In genomic region chr22:29635734-29636357, GRCh38 we compare ENCODE assay signal across 9 cellular contexts. TPM values are rescaled to one million over a fixed set of nuclear protein-coding genes. Genes with fewer than 3 reads are reported as not detected.
DNase-seq lines count a peak whose midpoint lies in the region; ATAC-seq, FAIRE-seq and TF ChIP-seq lines count a peak whose summit lies in the region.
"Had no signal": no experiment of that assay in that cellular context is flagged by ENCODE, and none has a peak within 500 bp of the region (broad histone marks: within the 10 kb centered on the region; RNA-seq: fewer than 3 reads in every experiment).

No MANE protein-coding gene starts in this region.

- no peaks in the 10 kb centered on the region for H3K9me3 ChIP-seq in pancreas

- no peaks in the 10 kb centered on the region for H3K36me3 ChIP-seq in pancreas

- H3K4me1 ChIP-seq in pancreas: peaks cover 0 to 1% (median 0%) of the 10 kb centered on the region in 3 donors

- DNase-seq in EH (ENCODE audit: low read depth): peak; percentile 71
- peak; percentile 71 to 87 for DNase-seq in Kasumi-1 (lab: John Stamatoyannopoulos, UW)
- peak; percentile 21 for DNase-seq in SHP77 treated with DMSO at 0.1 percent for 48 hours (lab: John Stamatoyannopoulos, UW)
- DNase-seq in fibroblast of mammary gland (ENCODE audit: low read depth): peak; percentile 71
- no peak for DNase-seq in pancreas

- TF ChIP-seq CTCF in fibroblast of mammary gland (conservative IDR thresholded peaks at IDR 0.05; ENCODE audit: control insufficient read depth, insufficient read depth, low read depth, low read length) (peak; percentile 82), pancreas (IDR thresholded peaks at IDR 0.05) (peak in 3 of 4 donors; percentile 18 to 39 (median 36))

- 27 to 33% methylated on average over 3 of the region's 3 CpGs for WGBS in pancreas, 2 donors

- intact Hi-C loops in pancreas (cut with DNase I): loop anchor here in 1 of 3 donors (10.0 kb wide), 1 partner anchor 449 kb away; the partner anchor contains the start of gene HORMAD2

- ATAC-seq in pancreas (peak; percentile 56 to 84 (median 80)), GM19395 (IDR thresholded peaks at IDR 0.05; ENCODE audit: unreplicated experiment) (no peak), GM18502 (IDR thresholded peaks at IDR 0.05; ENCODE audit: poor library complexity, unreplicated experiment) (no peak), GM21528 (IDR thresholded peaks at IDR 0.05; ENCODE audit: low FRiP score, unreplicated experiment) (no peak)

- H3K4me3 ChIP-seq in fibroblast of mammary gland (ENCODE audit: control insufficient read depth, low read depth, low read length) (no peak overlapping the region), pancreas (no peak overlapping the region)
- H3K4me3 ChIP-seq: skin epidermis had no signal

- H3K27ac ChIP-seq in pancreas: no peak overlapping the region
- H3K27ac ChIP-seq: skin epidermis had no signal

- FAIRE-seq in pancreas (lab: Jason Lieb, UNC): no peak

- no peaks in the 10 kb centered on the region for H3K27me3 ChIP-seq in pancreas

RNA-seq across cellular contexts. Expression of gene NF2, which starts 32.4 kb away (rescaled TPM):
- 10 to 100 TPM; 14.7 to 33.7 (median 23.2) TPM for total RNA-seq in pancreas
- 1 to 10 TPM; 6.5 to 7.5 TPM for polyA plus RNA-seq in pancreas

RNA-seq across cellular contexts. Expression of gene NIPSNAP1, which starts 54.9 kb away (rescaled TPM):
- 10 to 100 TPM; 13.5 to 24.0 (median 15.7) TPM for total RNA-seq in pancreas
- 10 to 100 TPM; 13.4 to 23.7 TPM for polyA plus RNA-seq in pancreas

Comparison
In these comparisons a context has a peak if more than half of its experiments do, and no peak if none do; other contexts are left out.
1. DNase-seq: peak in EH (single experiment), Kasumi-1 (2 of 2), SHP77 treated with DMSO at 0.1 percent for 48 hours (single experiment) and fibroblast of mammary gland (single experiment); none in pancreas (0 of 6).
2. ATAC-seq: peak in pancreas (4 of 4); none in GM19395 (single experiment), GM18502 (single experiment) and GM21528 (single experiment).